In genomic region chr10:15859531-15859864, GRCh38 we compare ENCODE assay signal across 8 cellular contexts. TPM values are rescaled to one million over a fixed set of nuclear protein-coding genes. Genes with fewer than 3 reads are reported as not detected.
DNase-seq lines count a peak whose midpoint lies in the region; ATAC-seq and TF ChIP-seq lines count a peak whose summit lies in the region.

No MANE protein-coding gene starts in this region.

- TF ChIP-seq CTCF in left lung (IDR thresholded peaks at IDR 0.05) (no peak), testis (IDR thresholded peaks at IDR 0.05) (no peak)

- H3K9me3 Mint-ChIP-seq in activated CD4-positive, alpha-beta T cell treated with anti-CD3 and anti-CD28 coated beads, Interleukin-2, amount 10 ng/mL, durations not matched to agents 24 days and 14 days: no peaks in the 10 kb centered on the region
- H3K9me3 Mint-ChIP-seq in activated naive CD8-positive, alpha-beta T cell treated with anti-CD3 and anti-CD28 coated beads, Interleukin-2, amount 10 ng/mL, durations not matched to agents 7 days and 5 days: no peaks in the 10 kb centered on the region

- H3K27ac ChIP-seq in left lung: peak overlapping the region; percentile 50 to 84
- peak overlapping the region; percentile 48 to 68 for H3K27ac ChIP-seq in testis

- DNase-seq in activated CD4-positive, alpha-beta T cell treated with anti-CD3 and anti-CD28 coated beads, Interleukin-2, amount 10 ng/mL, durations not matched to agents 24 days and 14 days: no peak
- no peak for DNase-seq in activated CD4-positive, alpha-beta T cell treated with anti-CD3 and anti-CD28 coated beads for 48 hours
- DNase-seq in activated naive CD8-positive, alpha-beta T cell treated with anti-CD3 and anti-CD28 coated beads, Interleukin-2, amount 10 ng/mL, durations not matched to agents 7 days and 5 days: no peak
- no peak for DNase-seq in left lung
- DNase-seq in testis: no peak
- no peak for DNase-seq in kidney glomerular epithelial cell (lab: John Stamatoyannopoulos, UW)
- DNase-seq in posterior cingulate gyrus: no peak
- DNase-seq in hypothalamus (lab: John Stamatoyannopoulos, UW): no peak

- no peak for ATAC-seq in activated naive CD8-positive, alpha-beta T cell treated with anti-CD3 and anti-CD28 coated beads, Interleukin-2, amount 10 ng/mL, durations not matched to agents 7 days and 5 days (ENCODE audit: low read depth)
- ATAC-seq in left lung: no peak

- H3K36me3 ChIP-seq in left lung: no peaks in the 10 kb centered on the region
- H3K36me3 ChIP-seq in testis (ENCODE audit: low read depth, missing control alignments): no peaks in the 10 kb centered on the region

- POLR2A ChIA-PET in activated naive CD8-positive, alpha-beta T cell treated with anti-CD3 and anti-CD28 coated beads, Interleukin-2, amount 10 ng/mL, durations not matched to agents 7 days and 5 days (lab: Charles Lee): interaction anchor here (1.0 kb wide), 1 partner anchor 578 kb away, joined by 5 read pairs; no protein-coding TSS in a partner anchor

- intact Hi-C loops in activated CD4-positive, alpha-beta T cell treated with anti-CD3 and anti-CD28 coated beads, Interleukin-2, amount 10 ng/mL, durations not matched to agents 24 days and 14 days (cut with micrococcal nuclease): no loop called here
- intact Hi-C loops in left lung (cut with DNase I): no loop called here
- intact Hi-C loops in testis (cut with DNase I; ENCODE audit: low total_unique reads): no loop called here
- intact Hi-C loops in posterior cingulate gyrus (cut with DNase I): no loop called here

- peak overlapping the region; percentile 92 for H3K4me3 Mint-ChIP-seq in activated CD4-positive, alpha-beta T cell treated with anti-CD3 and anti-CD28 coated beads, Interleukin-2, amount 10 ng/mL, durations not matched to agents 24 days and 14 days
- peak overlapping the region; percentile 98 for H3K4me3 Mint-ChIP-seq in activated naive CD8-positive, alpha-beta T cell treated with anti-CD3 and anti-CD28 coated beads, Interleukin-2, amount 10 ng/mL, durations not matched to agents 7 days and 5 days

- 6 to 10% methylated on average over 7 of the region's 7 CpGs for WGBS in testis, 2 donors

- H3K27me3 ChIP-seq in left lung: peaks cover 0 to 16% of the 10 kb centered on the region in 2 donors
- H3K27me3 ChIP-seq in testis: no peaks in the 10 kb centered on the region

- H3K27ac Mint-ChIP-seq in activated CD4-positive, alpha-beta T cell treated with anti-CD3 and anti-CD28 coated beads, Interleukin-2, amount 10 ng/mL, durations not matched to agents 24 days and 14 days: peak overlapping the region; percentile 93
- H3K27ac Mint-ChIP-seq in activated naive CD8-positive, alpha-beta T cell treated with anti-CD3 and anti-CD28 coated beads, Interleukin-2, amount 10 ng/mL, durations not matched to agents 7 days and 5 days: peak overlapping the region; percentile 95

- H3K4me1 ChIP-seq in left lung (peaks cover 16 to 37% of the 10 kb centered on the region in 2 donors), testis (peaks cover 14% of the 10 kb centered on the region)

- H3K9me3 ChIP-seq in left lung (no peaks in the 10 kb centered on the region), testis (no peaks in the 10 kb centered on the region)

- H3K4me3 ChIP-seq in left lung (peak overlapping the region; percentile 78 to 86), testis (peak overlapping the region; percentile 71 to 97)

- H3K36me3 Mint-ChIP-seq in activated CD4-positive, alpha-beta T cell treated with anti-CD3 and anti-CD28 coated beads, Interleukin-2, amount 10 ng/mL, durations not matched to agents 24 days and 14 days (ENCODE audit: low read depth): peaks cover 13% of the 10 kb centered on the region
- peaks cover 17% of the 10 kb centered on the region for H3K36me3 Mint-ChIP-seq in activated naive CD8-positive, alpha-beta T cell treated with anti-CD3 and anti-CD28 coated beads, Interleukin-2, amount 10 ng/mL, durations not matched to agents 7 days and 5 days

- peaks cover 26% of the 10 kb centered on the region for H3K4me1 Mint-ChIP-seq in activated CD4-positive, alpha-beta T cell treated with anti-CD3 and anti-CD28 coated beads, Interleukin-2, amount 10 ng/mL, durations not matched to agents 24 days and 14 days
- peaks cover 23% of the 10 kb centered on the region for H3K4me1 Mint-ChIP-seq in activated naive CD8-positive, alpha-beta T cell treated with anti-CD3 and anti-CD28 coated beads, Interleukin-2, amount 10 ng/mL, durations not matched to agents 7 days and 5 days

- TF ChIP-seq POLR2A in testis (IDR thresholded peaks at IDR 0.05): no peak

- H3K27me3 Mint-ChIP-seq in activated CD4-positive, alpha-beta T cell treated with anti-CD3 and anti-CD28 coated beads, Interleukin-2, amount 10 ng/mL, durations not matched to agents 24 days and 14 days: peaks cover 11% of the 10 kb centered on the region
- peaks cover 11% of the 10 kb centered on the region for H3K27me3 Mint-ChIP-seq in activated naive CD8-positive, alpha-beta T cell treated with anti-CD3 and anti-CD28 coated beads, Interleukin-2, amount 10 ng/mL, durations not matched to agents 7 days and 5 days

RNA-seq across cellular contexts. Expression of gene MINDY3, which starts 0.8 kb away (rescaled TPM):
- 16.3 and 20.1 TPM in 2 replicates for total RNA-seq in activated CD4-positive, alpha-beta T cell treated with anti-CD3 and anti-CD28 coated beads, Interleukin-2, amount 10 ng/mL, durations not matched to agents 24 days and 14 days
- total RNA-seq in activated naive CD8-positive, alpha-beta T cell treated with anti-CD3 and anti-CD28 coated beads, Interleukin-2, amount 10 ng/mL, durations not matched to agents 7 days and 5 days: 10 to 100 TPM; 23.3 to 26.3 TPM
- total RNA-seq in left lung: 10 to 100 TPM; 27.5 to 29.6 TPM
- 10 to 100 TPM; 39.6 to 39.8 TPM for total RNA-seq in testis
- 33.9 TPM for polyA plus RNA-seq in testis (ENCODE audit: insufficient read depth, low read depth, low replicate concordance)
